8 cellular contexts compared by ENCODE assay signal in the genomic region with DNA sequence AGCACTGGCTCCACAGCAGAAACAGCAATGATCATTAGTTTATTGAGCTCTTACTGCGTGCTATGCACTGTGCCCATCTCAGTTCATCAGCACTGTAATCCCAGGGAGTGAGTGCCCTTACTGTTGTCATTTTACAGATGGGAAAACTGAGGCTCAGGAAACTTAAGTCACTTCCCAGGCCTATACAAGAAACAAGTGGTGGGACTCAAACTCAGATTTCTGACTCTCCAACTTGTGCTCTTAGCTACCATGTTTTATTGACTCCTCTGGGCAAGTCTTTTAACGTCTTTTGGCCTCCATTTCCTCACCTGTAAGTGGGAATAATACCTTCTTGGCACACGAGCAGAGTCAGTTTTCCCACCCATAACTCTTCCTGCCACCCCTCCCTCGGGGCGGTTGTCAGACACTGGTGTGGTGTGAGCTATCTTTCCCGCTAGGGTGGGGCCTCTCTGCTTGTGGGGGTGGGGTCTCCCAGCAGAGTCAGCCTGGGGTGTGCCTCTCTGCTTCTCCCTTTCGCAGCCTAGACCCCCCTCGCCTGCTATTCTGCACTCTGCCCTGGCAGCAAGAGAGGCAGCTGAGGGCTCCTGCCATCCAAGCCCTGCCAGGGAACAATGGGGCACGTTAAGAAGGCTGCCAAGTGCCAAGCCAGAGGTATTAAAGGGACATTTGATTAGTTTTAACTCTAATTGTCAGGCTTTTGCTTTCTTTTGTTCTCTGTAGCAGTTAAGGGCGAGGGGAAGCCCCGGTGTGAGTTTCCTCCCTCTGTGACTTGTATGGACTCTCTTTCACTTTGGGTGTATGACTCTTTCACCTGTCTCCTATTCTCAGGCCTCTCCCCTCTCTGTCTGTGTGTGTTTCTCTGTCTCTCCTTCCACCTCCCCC. TPM values are rescaled to one million over a fixed set of nuclear protein-coding genes. Genes with fewer than 3 reads are reported as not detected.
A peak's percentile ranks its signal among the peaks of the same experiment; 100 is the strongest.
DNase-seq lines count a peak whose midpoint lies in the region; ATAC-seq and TF ChIP-seq lines count a peak whose summit lies in the region.

No MANE protein-coding gene starts in this region.

- intact Hi-C loops in esophagus muscularis mucosa (cut with DNase I) (no loop called here), ascending aorta (cut with DNase I) (no loop called here)

- TF ChIP-seq CTCF in esophagus muscularis mucosa (IDR thresholded peaks at IDR 0.05) (no peak), ascending aorta (IDR thresholded peaks at IDR 0.05) (no peak)

- H3K36me3 ChIP-seq in effector memory CD4-positive, alpha-beta T cell (ENCODE audit: control insufficient read depth, insufficient read depth, low read length) = no peaks in the 10 kb centered on the region
- H3K36me3 ChIP-seq in esophagus muscularis mucosa = peaks cover 0 to 9% (median 2%) of the 10 kb centered on the region in 4 donors
- no peaks in the 10 kb centered on the region for H3K36me3 ChIP-seq in ascending aorta

- no peak for TF ChIP-seq EP300 in esophagus muscularis mucosa (IDR thresholded peaks at IDR 0.05)

- no peaks in the 10 kb centered on the region for H3K27me3 ChIP-seq in effector memory CD4-positive, alpha-beta T cell (replicated peaks; ENCODE audit: control insufficient read depth, insufficient read depth, low read length, poor library complexity, severe bottlenecking)
- no peaks in the 10 kb centered on the region for H3K27me3 ChIP-seq in esophagus muscularis mucosa
- no peaks in the 10 kb centered on the region for H3K27me3 ChIP-seq in ascending aorta

- in situ Hi-C loops in ACHN (cut with HindIII; ENCODE audit: low pct_ligation_motif_present, low pct_unique_long_range_greater_than_20kb, low sequenced_read_pairs) = no loop called here

- H3K27ac Mint-ChIP-seq in T-cell = peak overlapping the region; percentile 86 to 89

- ATAC-seq in GM18907 (IDR thresholded peaks at IDR 0.05; ENCODE audit: unreplicated experiment) = peak; percentile 93
- ATAC-seq in HG02840 (IDR thresholded peaks at IDR 0.05; ENCODE audit: low FRiP score, unreplicated experiment) = peak; percentile 89
- ATAC-seq in T-cell (replicated peaks in 1 of 4) = peak; percentile 60 to 79 (median 67)

- DNase-seq in T-cell (peak in 20 of 34 experiments; percentile 8 to 44 (median 26)), ACHN (no peak), esophagus muscularis mucosa (ENCODE audit: extremely low spot score) (no peak), ascending aorta (ENCODE audit: low spot score in 2 of 2) (no peak), AG20443 (ENCODE audit: low spot score) (no peak)
- DNase-seq in effector memory CD4-positive, alpha-beta T cell = no peak

- no peak for TF ChIP-seq POLR2A in esophagus muscularis mucosa (IDR thresholded peaks at IDR 0.05; ENCODE audit: low read depth)

- H3K4me3 Mint-ChIP-seq in T-cell = peak overlapping the region; percentile 55 to 78 (median 60)

- CTCF ChIA-PET in T-cell (lab: Charles Lee) = interaction anchor here (0.6 to 1.4 kb wide), 4 partner anchors 9 to 19 kb away, joined by 4 to 8 read pairs (median 4); partner anchors contain the start of gene GALNT10 (in 1 of the 2)

- POLR2A ChIA-PET in T-cell (lab: Charles Lee) = interaction anchor here (0.6 to 1.1 kb wide), 2 partner anchors 11 to 41 kb away, joined by 3 read pairs; no protein-coding TSS in a partner anchor

- H3K36me3 Mint-ChIP-seq in T-cell = peaks cover 26% of the 10 kb centered on the region

- H3K4me1 ChIP-seq in effector memory CD4-positive, alpha-beta T cell (ENCODE audit: control insufficient read depth, insufficient read depth, low read length, poor library complexity, severe bottlenecking) = peaks cover 27% of the 10 kb centered on the region
- peaks cover 17 to 51% (median 29%) of the 10 kb centered on the region in 4 donors for H3K4me1 ChIP-seq in esophagus muscularis mucosa
- no peaks in the 10 kb centered on the region for H3K4me1 ChIP-seq in ascending aorta

- peak overlapping the region; percentile 53 for H3K27ac ChIP-seq in effector memory CD4-positive, alpha-beta T cell (ENCODE audit: insufficient read depth, low read length, poor library complexity, severe bottlenecking)
- H3K27ac ChIP-seq in esophagus muscularis mucosa (replicated peaks in 1 of 4) (no peak overlapping the region), ascending aorta (no peak overlapping the region)

- peak overlapping the region; percentile 35 for H3K4me3 ChIP-seq in effector memory CD4-positive, alpha-beta T cell (ENCODE audit: insufficient read depth, low read depth, low read length, poor library complexity, severe bottlenecking)
- no peak overlapping the region for H3K4me3 ChIP-seq in esophagus muscularis mucosa
- no peak overlapping the region for H3K4me3 ChIP-seq in ascending aorta

- no peaks in the 10 kb centered on the region for H3K9me3 ChIP-seq in effector memory CD4-positive, alpha-beta T cell (ENCODE audit: control insufficient read depth, low read length)
- no peaks in the 10 kb centered on the region for H3K9me3 ChIP-seq in esophagus muscularis mucosa
- no peaks in the 10 kb centered on the region for H3K9me3 ChIP-seq in ascending aorta

- H3K27me3 Mint-ChIP-seq in T-cell = no peaks in the 10 kb centered on the region

- H3K4me1 Mint-ChIP-seq in T-cell = peaks cover 64 to 85% (median 83%) of the 10 kb centered on the region in 3 donors

- WGBS in esophagus muscularis mucosa = 53% methylated on average over 11 of the region's 11 CpGs

- no peaks in the 10 kb centered on the region for H3K9me3 Mint-ChIP-seq in T-cell

RNA-seq across cellular contexts. Expression of gene GALNT10, which starts 12.1 kb away (rescaled TPM):
- 10 to 100 TPM; 26.9 to 62.7 (median 40.8) TPM for total RNA-seq in T-cell
- total RNA-seq in esophagus muscularis mucosa = 10 to 100 TPM; 21.4 to 49.8 (median 44.7) TPM
- 52.3 TPM for total RNA-seq in ascending aorta

Comparison
In these comparisons a context has a peak if more than half of its experiments do, and no peak if none do; other contexts are left out.
1. DNase-seq: peak in T-cell (20 of 34); none in effector memory CD4-positive, alpha-beta T cell (0 of 3), ACHN (single experiment), esophagus muscularis mucosa (single experiment), ascending aorta (0 of 2) and AG20443 (single experiment).
2. Peak in every context shown above with its lines, with median percentiles within 50 percentile points of each other: ATAC-seq.